ENCODE assay signal across 20 cellular contexts in the genomic region with DNA sequence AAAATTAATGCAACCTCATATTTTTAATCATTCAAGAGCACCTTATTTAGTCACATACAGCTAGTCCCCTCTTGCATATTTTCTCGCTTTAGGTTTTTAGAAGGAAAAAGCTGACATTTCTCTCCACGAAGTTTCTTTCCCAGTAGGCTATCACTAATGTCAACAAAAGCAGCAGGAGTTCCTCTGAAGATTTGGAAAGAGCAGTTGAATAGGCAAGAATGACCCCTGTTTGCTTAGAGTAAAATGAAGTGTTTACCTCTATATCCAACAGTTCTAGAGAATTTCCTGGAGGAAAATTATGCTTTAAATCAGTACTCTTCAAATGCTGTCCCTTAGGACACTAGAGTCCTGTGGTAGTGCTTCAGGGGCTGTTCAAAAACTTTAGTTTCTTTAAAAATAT.
DNase-seq lines count a peak whose midpoint lies in the region; ATAC-seq lines count a peak whose summit lies in the region.
"Had no signal": no experiment of that assay in that cellular context is flagged by ENCODE, and none has a peak within 500 bp of the region (broad histone marks: within the 10 kb centered on the region; RNA-seq: fewer than 3 reads in every experiment).

No MANE protein-coding gene starts in this region.

- H3K4me3 ChIP-seq in HUES48 (ENCODE audit: low read depth, low read length), result no peak overlapping the region
- H3K4me3 ChIP-seq: SK-N-MC had no signal

- H3K4me1 Mint-ChIP-seq in activated CD4-positive, alpha-beta memory T cell treated with anti-CD3 and anti-CD28 coated beads for 36 hours (ENCODE audit: low read depth), result no peaks in the 10 kb centered on the region

- H3K27ac ChIP-seq in HUES48 (ENCODE audit: low read depth, low read length), result peak overlapping the region; percentile 9
- H3K27ac ChIP-seq: 22Rv1, KMS-11, SK-N-MC had no signal

- no peak overlapping the region for H3K4me3 Mint-ChIP-seq in activated CD4-positive, alpha-beta memory T cell treated with anti-CD3 and anti-CD28 coated beads for 36 hours
- H3K4me3 Mint-ChIP-seq: CD4-positive, alpha-beta T cell had no signal

- no peak overlapping the region for H3K9ac ChIP-seq in HUES48 (ENCODE audit: low read depth, low read length)
- H3K9ac ChIP-seq: KMS-11 had no signal

- H3K27me3 Mint-ChIP-seq in activated CD4-positive, alpha-beta memory T cell treated with anti-CD3 and anti-CD28 coated beads for 36 hours, result no peaks in the 10 kb centered on the region
- H3K27me3 Mint-ChIP-seq: CD4-positive, alpha-beta T cell had no signal

- no peak overlapping the region for H3K27ac Mint-ChIP-seq in activated CD4-positive, alpha-beta memory T cell treated with anti-CD3 and anti-CD28 coated beads for 36 hours
- H3K27ac Mint-ChIP-seq: CD4-positive, alpha-beta T cell had no signal

- CTCF ChIA-PET in activated CD4-positive, alpha-beta memory T cell treated with anti-CD3 and anti-CD28 coated beads for 36 hours (lab: Charles Lee), result no interaction called here

- peaks cover 7% of the 10 kb centered on the region for H3K9me3 Mint-ChIP-seq in activated CD4-positive, alpha-beta memory T cell treated with anti-CD3 and anti-CD28 coated beads for 36 hours

- no peak for ATAC-seq in HG02981 (IDR thresholded peaks at IDR 0.05; ENCODE audit: unreplicated experiment)
- ATAC-seq: HCT116, HepG2, Panc1 had no signal

- peak; percentile 11 for DNase-seq in DMS53 (lab: John Stamatoyannopoulos, UW)
- no peak for DNase-seq in DMS53 treated with DMSO at 0.1 percent for 48 hours (lab: John Stamatoyannopoulos, UW; ENCODE audit: unreplicated experiment)
- DNase-seq in NCI-H69 (lab: John Stamatoyannopoulos, UW), result peak; percentile 85
- DNase-seq in iPS-NIHi7 (ENCODE audit: extremely low spot score), result peak; percentile 27
- no peak for DNase-seq in activated CD4-positive, alpha-beta memory T cell treated with anti-CD3 and anti-CD28 coated beads for 36 hours
- DNase-seq in activated CD4-positive, alpha-beta T cell treated with anti-CD3 and anti-CD28 coated beads, Interleukin-2, amount 50 U/mL, for 1 hour, result no peak
- DNase-seq: BE2C; CD4-positive, alpha-beta T cell; NCI-H1048; NCI-H187 treated with DMSO at 0.1 percent for 48 hours; Right ventricle myocardium superior; T-helper 1 cell had no signal

- H3K36me3 ChIP-seq in HUES48 (ENCODE audit: control insufficient read depth, insufficient read depth, low read length), result no peaks in the 10 kb centered on the region
- H3K36me3 ChIP-seq: BE2C had no signal

- H3K36me3 Mint-ChIP-seq in activated CD4-positive, alpha-beta memory T cell treated with anti-CD3 and anti-CD28 coated beads for 36 hours, result no peaks in the 10 kb centered on the region

- H3K27me3 ChIP-seq in HUES48 (ENCODE audit: control insufficient read depth, insufficient read depth, low read length), result peaks cover 2% of the 10 kb centered on the region; the same call in 1 of the 2 replicates
- H3K27me3 ChIP-seq: BE2C had no signal

- POLR2A ChIA-PET in activated CD4-positive, alpha-beta memory T cell treated with anti-CD3 and anti-CD28 coated beads for 36 hours (lab: Charles Lee), result no interaction called here

- H3K4me1 ChIP-seq in HUES48 (ENCODE audit: control insufficient read depth, insufficient read depth, low read length), result peaks cover 11% of the 10 kb centered on the region
- H3K4me1 ChIP-seq: BE2C had no signal

- intact Hi-C loops in activated CD4-positive, alpha-beta memory T cell treated with anti-CD3 and anti-CD28 coated beads for 36 hours (cut with micrococcal nuclease), result no loop called here

- H3K9me3 ChIP-seq in HUES48 (ENCODE audit: control insufficient read depth, insufficient read depth, low read length), result no peaks in the 10 kb centered on the region
- H3K9me3 ChIP-seq: BE2C had no signal

Comparison
In these comparisons a context has a peak if more than half of its experiments do, and no peak if none do; other contexts are left out.
1. DNase-seq: peak in DMS53 (single experiment), NCI-H69 (single experiment) and iPS-NIHi7 (single experiment); none in DMS53 treated with DMSO at 0.1 percent for 48 hours (single experiment), activated CD4-positive, alpha-beta memory T cell treated with anti-CD3 and anti-CD28 coated beads for 36 hours (single experiment) and activated CD4-positive, alpha-beta T cell treated with anti-CD3 and anti-CD28 coated beads, Interleukin-2, amount 50 U/mL, for 1 hour (single experiment).